23 cellular contexts compared by ENCODE assay signal in genomic region chr17:33749171-33749570, GRCh38.
DNase-seq lines count a peak whose midpoint lies in the region; ATAC-seq, FAIRE-seq and TF ChIP-seq lines count a peak whose summit lies in the region.
"Had no signal": no experiment of that assay in that cellular context is flagged by ENCODE, and none has a peak within 500 bp of the region (broad histone marks: within the 10 kb centered on the region; RNA-seq: fewer than 3 reads in every experiment).

No MANE protein-coding gene starts in this region.

- H4K8ac ChIP-seq in H1 (ENCODE audit: extremely low read depth, insufficient read depth, low read length) (no peak overlapping the region), neuronal stem cell (ENCODE audit: low read depth, low read length) (no peak overlapping the region), H9 (replicated peaks; ENCODE audit: insufficient read length, low read depth, low read length) (no peak overlapping the region)

- no peaks in the 10 kb centered on the region for H3K36me3 Mint-ChIP-seq in H9 (ENCODE audit: insufficient read depth in 1 of 3, low read depth in 3 of 3)
- H3K36me3 Mint-ChIP-seq: CD14-positive monocyte; CD8-positive, alpha-beta memory T cell had no signal

- no peaks in the 10 kb centered on the region for H3K36me3 ChIP-seq in BLaER1
- no peaks in the 10 kb centered on the region for H3K36me3 ChIP-seq in H1 (ENCODE audit: control insufficient read depth in 2 of 4, insufficient read depth in 4 of 4, low read length in 3 of 4)
- no peaks in the 10 kb centered on the region for H3K36me3 ChIP-seq in neuronal stem cell (replicated peaks in 1 of 2; ENCODE audit: control insufficient read depth in 2 of 2, insufficient read depth in 2 of 2, low read length in 2 of 2)
- H3K36me3 ChIP-seq: BE2C had no signal

- peak overlapping the region; percentile 46; the same call in 1 of the 2 replicates for H2BK15ac ChIP-seq in H1 (ENCODE audit: low read length)
- H2BK15ac ChIP-seq in neuronal stem cell (ENCODE audit: low read length), result no peak overlapping the region
- no peak overlapping the region for H2BK15ac ChIP-seq in H9 (ENCODE audit: low read depth, low read length)

- no peaks in the 10 kb centered on the region for H3K79me2 ChIP-seq in H1 (ENCODE audit: control insufficient read depth in 1 of 2, insufficient read depth in 2 of 2, low read length in 2 of 2)
- H3K79me2 ChIP-seq in H9 (ENCODE audit: insufficient read depth, low read length), result no peaks in the 10 kb centered on the region

- TF ChIP-seq RAD21 in H1 (IDR thresholded peaks at IDR 0.05 in 1 of 2, conservative IDR thresholded peaks at IDR 0.05 in 1 of 2; ENCODE audit: low read depth in 2 of 2, low read length in 2 of 2), result no peak

- no peak overlapping the region for H3K4ac ChIP-seq in H1 (replicated peaks; ENCODE audit: insufficient read length, low read depth, low read length)
- H3K4ac ChIP-seq in neuronal stem cell (ENCODE audit: low read length), result no peak overlapping the region
- no peak overlapping the region for H3K4ac ChIP-seq in H9 (ENCODE audit: low read depth, low read length)

- TF ChIP-seq CTCF in H1 (IDR thresholded peaks at IDR 0.05; ENCODE audit: control extremely low read depth in 1 of 3, insufficient read depth in 1 of 3, low read depth in 1 of 3, low read length in 3 of 3) (no peak), H9 (conservative IDR thresholded peaks at IDR 0.05) (no peak)

- no peak for TF ChIP-seq POLR2A in H1 (IDR thresholded peaks at IDR 0.05; ENCODE audit: control extremely low read depth in 1 of 2, low read depth in 2 of 2, low read length in 2 of 2)

- TF ChIP-seq EP300 in H1 (IDR thresholded peaks at IDR 0.05; ENCODE audit: borderline replicate concordance in 1 of 2, low read depth in 2 of 2, low read length in 2 of 2), result no peak

- FAIRE-seq in H1 (lab: Jason Lieb, UNC), result no peak
- FAIRE-seq: A549, G401.6, GM12892, H54 had no signal

- H4K20me1 ChIP-seq in BLaER1 (no peaks in the 10 kb centered on the region), H1 (replicated peaks in 1 of 2; ENCODE audit: control insufficient read depth in 1 of 2, insufficient read depth in 2 of 2, low read length in 2 of 2) (no peaks in the 10 kb centered on the region), H9 (ENCODE audit: control insufficient read depth, insufficient read depth, insufficient read length) (no peaks in the 10 kb centered on the region)

- H2AK5ac ChIP-seq in H1 (ENCODE audit: low read depth, low read length) (0 out of 2 replicates have a peak overlapping the region, but pooled peaks have one; percentile 25), neuronal stem cell (ENCODE audit: low read depth, low read length) (peak overlapping the region; percentile 26), H9 (ENCODE audit: insufficient read length, low read length) (no peak overlapping the region)

- H3K79me1 ChIP-seq in H1 (ENCODE audit: low read depth, low read length), result no peaks in the 10 kb centered on the region
- no peaks in the 10 kb centered on the region for H3K79me1 ChIP-seq in neuronal stem cell (ENCODE audit: low read depth, low read length)
- H3K79me1 ChIP-seq in H9 (ENCODE audit: insufficient read depth, low read depth, low read length, poor library complexity, severe bottlenecking), result no peaks in the 10 kb centered on the region

- H3K4me3 ChIP-seq in BLaER1, result no peak overlapping the region
- no peak overlapping the region for H3K4me3 ChIP-seq in H1 (ENCODE audit: extremely low read depth in 1 of 4, insufficient read depth in 2 of 4, low read depth in 3 of 4, low read length in 4 of 4)
- no peak overlapping the region for H3K4me3 ChIP-seq in neuronal stem cell (ENCODE audit: low read length in 2 of 2)
- H3K4me3 ChIP-seq: A549, GM23338 had no signal

- H3K14ac ChIP-seq in H1 (ENCODE audit: insufficient read length) (no peak overlapping the region), neuronal stem cell (ENCODE audit: low read length) (no peak overlapping the region), H9 (ENCODE audit: insufficient read depth, low read length) (no peak overlapping the region)

- H3K9me3 ChIP-seq in BLaER1, result no peaks in the 10 kb centered on the region
- no peaks in the 10 kb centered on the region for H3K9me3 ChIP-seq in H1 (ENCODE audit: insufficient read depth in 2 of 2, low read depth in 1 of 2, low read length in 1 of 2)
- no peaks in the 10 kb centered on the region for H3K9me3 ChIP-seq in neuronal stem cell (replicated peaks in 1 of 2; ENCODE audit: control insufficient read depth in 2 of 2, insufficient read depth in 1 of 2, low read depth in 1 of 2, low read length in 2 of 2)
- no peaks in the 10 kb centered on the region for H3K9me3 ChIP-seq in H9 (ENCODE audit: control insufficient read depth, low read depth, low read length)
- H3K9me3 ChIP-seq: A549, BE2C had no signal

- H3K27ac ChIP-seq in BLaER1, result no peak overlapping the region
- H3K27ac ChIP-seq in H1 (ENCODE audit: low read depth, low read length), result no peak overlapping the region
- no peak overlapping the region for H3K27ac ChIP-seq in neuronal stem cell (replicated peaks; ENCODE audit: low read length)
- H3K27ac ChIP-seq in H9 (ENCODE audit: insufficient read length, low read depth, low read length), result no peak overlapping the region
- H3K27ac ChIP-seq: A549 had no signal

- H3K9me3 Mint-ChIP-seq in H9, result peaks cover 0 to 2% of the 10 kb centered on the region in 2 experiments; a peak in 3 of 5 replicates
- H3K9me3 Mint-ChIP-seq: CD4-positive, alpha-beta T cell; CD8-positive, alpha-beta memory T cell; GM23338 had no signal

- H2AFZ ChIP-seq in H1 (ENCODE audit: low read length) (no peak overlapping the region), neuronal stem cell (ENCODE audit: low read length) (no peak overlapping the region), H9 (ENCODE audit: low read length) (no peak overlapping the region)
- H2AFZ ChIP-seq: GM23338 had no signal

- POLR2A ChIA-PET in H1 (lab: Charles Lee; ENCODE audit: partially characterized antibody), result interaction anchor here (1.0 kb wide), 1 partner anchor 271 kb away, joined by 3 read pairs; no protein-coding TSS in a partner anchor

- H2BK20ac ChIP-seq in H1 (ENCODE audit: low read length) (no peak overlapping the region), H9 (ENCODE audit: low read depth, low read length, poor library complexity, severe bottlenecking) (no peak overlapping the region)

- peak overlapping the region; percentile 88; the same call in 1 of the 2 replicates for H2BK12ac ChIP-seq in H1 (ENCODE audit: low read depth, low read length)
- H2BK12ac ChIP-seq in neuronal stem cell (ENCODE audit: low read length), result no peak overlapping the region
- no peak overlapping the region for H2BK12ac ChIP-seq in H9 (ENCODE audit: insufficient read length, low read depth, low read length)

- WGBS in H1 (ENCODE audit: extremely low coverage in 1 of 2, insufficient coverage in 1 of 2, insufficient read length in 1 of 2, insufficient replicate concordance in 2 of 2, low coverage in 1 of 2, low lambda C conversion rate in 2 of 2, missing lambda C conversion rate in 1 of 2), 2 experiments, result 83% methylated on average over 6 of the region's 6 CpGs; no CpG with 5 or more reads in 1 of the 2 experiments
- no CpG with 5 or more reads among the region's 6 CpGs for WGBS in neuronal stem cell (ENCODE audit: extremely low coverage in 2 of 2, insufficient read length in 2 of 2, insufficient replicate concordance in 1 of 2), 2 donors
- WGBS in H9 (ENCODE audit: extremely low coverage, insufficient read length, low lambda C conversion rate), result no CpG with 5 or more reads among the region's 6 CpGs

- H3K27me3 ChIP-seq in BLaER1 (no peaks in the 10 kb centered on the region), H1 (replicated peaks in 1 of 4; ENCODE audit: control insufficient read depth in 3 of 4, extremely low read depth in 1 of 4, insufficient read depth in 3 of 4, low read length in 3 of 4) (peaks cover 5 to 23% (median 16%) of the 10 kb centered on the region in 4 experiments), neuronal stem cell (ENCODE audit: control insufficient read depth in 3 of 3, insufficient read depth in 3 of 3, low read depth in 1 of 3, low read length in 3 of 3) (no peaks in the 10 kb centered on the region), H9 (ENCODE audit: insufficient read depth, low read length) (peaks cover 12% of the 10 kb centered on the region; the same call in 1 of the 2 replicates)

- H3K9ac ChIP-seq in BLaER1 (no peak overlapping the region), H1 (replicated peaks in 1 of 4; ENCODE audit: extremely low read depth in 1 of 4, low read depth in 3 of 4, low read length in 3 of 4) (no peak overlapping the region), neuronal stem cell (ENCODE audit: low read depth, low read length, poor library complexity) (no peak overlapping the region), H9 (ENCODE audit: extremely low read depth, insufficient read length, low read length) (no peak overlapping the region)

- H3T11ph ChIP-seq in H9 (ENCODE audit: low read length), result no peak overlapping the region

- H3K56ac ChIP-seq in H1 (replicated peaks; ENCODE audit: insufficient read length, low read depth, low read length) (no peak overlapping the region), H9 (ENCODE audit: insufficient read length, low read depth, low read length) (no peak overlapping the region)

- H3K4me2 ChIP-seq in BLaER1, result peak overlapping the region; percentile 16; the same call in 1 of the 2 replicates
- no peak overlapping the region for H3K4me2 ChIP-seq in H1 (ENCODE audit: insufficient read depth in 1 of 2, low read depth in 2 of 2, low read length in 2 of 2)
- no peak overlapping the region for H3K4me2 ChIP-seq in neuronal stem cell (ENCODE audit: insufficient read depth, low read length, poor library complexity, severe bottlenecking)
- H3K4me2 ChIP-seq in H9 (ENCODE audit: insufficient read depth, insufficient read length, low read length), result no peak overlapping the region
- H3K4me2 ChIP-seq: A549, GM23338 had no signal

- peak overlapping the region; percentile 31; the same call in 1 of the 2 replicates for H2BK5ac ChIP-seq in H1 (ENCODE audit: low read depth, low read length)
- H2BK5ac ChIP-seq in neuronal stem cell (ENCODE audit: low read length), result no peak overlapping the region
- no peak overlapping the region for H2BK5ac ChIP-seq in H9 (ENCODE audit: insufficient read length, low read length)

- H2BK120ac ChIP-seq in H1 (replicated peaks; ENCODE audit: low read depth, low read length), result no peak overlapping the region
- no peak overlapping the region for H2BK120ac ChIP-seq in neuronal stem cell (ENCODE audit: low read depth, low read length)
- H2BK120ac ChIP-seq in H9 (ENCODE audit: low read depth, low read length, poor library complexity, severe bottlenecking), result no peak overlapping the region

- H3K27me3 Mint-ChIP-seq in H9 (ENCODE audit: low read depth), result peaks cover 66% of the 10 kb centered on the region

- no peak for ATAC-seq in GM18858 (IDR thresholded peaks at IDR 0.05; ENCODE audit: unreplicated experiment)
- ATAC-seq: A549, GM23338 had no signal

- H4K5ac ChIP-seq in H1 (ENCODE audit: insufficient read length, low read depth, low read length) (no peak overlapping the region), H9 (ENCODE audit: insufficient read length, low read depth, low read length) (no peak overlapping the region)

- H3K4me3 Mint-ChIP-seq in H9, result peak overlapping the region in 1 of 2 experiments; percentile 13; a peak in 1 of 5 replicates
- H3K4me3 Mint-ChIP-seq: CD14-positive monocyte; CD4-positive, alpha-beta T cell; CD8-positive, alpha-beta memory T cell; GM23338 had no signal

- H3K4me1 ChIP-seq in BLaER1 (peaks cover 9% of the 10 kb centered on the region), H1 (replicated peaks in 1 of 4; ENCODE audit: control insufficient read depth in 3 of 4, insufficient read depth in 4 of 4, low read length in 3 of 4) (peaks cover 5 to 13% (median 8%) of the 10 kb centered on the region in 4 experiments), neuronal stem cell (ENCODE audit: control insufficient read depth in 2 of 2, insufficient read depth in 1 of 2, low read depth in 1 of 2, low read length in 2 of 2) (peaks cover 0 to 7% of the 10 kb centered on the region in 2 donors), H9 (ENCODE audit: insufficient read depth, low read length) (no peaks in the 10 kb centered on the region; the same call in 1 of the 2 replicates)
- H3K4me1 ChIP-seq: A549, BE2C had no signal

- CTCF ChIA-PET in H1 (lab: Charles Lee; ENCODE audit: partially characterized antibody), result interaction anchor here (1.0 to 4.7 kb wide), 5 partner anchors 12 to 397 kb away, joined by 3 to 52 read pairs (median 4); no protein-coding TSS in a partner anchor

- no peak overlapping the region for H3K27ac Mint-ChIP-seq in H9
- H3K27ac Mint-ChIP-seq: CD14-positive monocyte; CD4-positive, alpha-beta T cell; CD8-positive, alpha-beta memory T cell; GM23338 had no signal

- peaks cover 34 to 35% of the 10 kb centered on the region in 2 experiments for H3K4me1 Mint-ChIP-seq in H9

- DNase-seq in H1 (ENCODE audit: low read depth in 1 of 2, low spot score in 2 of 2) (no peak), neuronal stem cell (ENCODE audit: low spot score) (no peak), H9 (no peak), COLO829 (ENCODE audit: low spot score) (no peak)
- DNase-seq: 8988T; ACHN; AML-193; BE2C; Calu3; CD4-positive, alpha-beta T cell; CD8-positive, alpha-beta memory T cell; COR-L47; DMS153; DND-41; HCEC 1CT had no signal

- no peak overlapping the region for H4K91ac ChIP-seq in H1 (replicated peaks; ENCODE audit: insufficient read length, low read length)
- no peak overlapping the region for H4K91ac ChIP-seq in neuronal stem cell (ENCODE audit: low read depth, low read length, poor library complexity)
- no peak overlapping the region for H4K91ac ChIP-seq in H9 (ENCODE audit: insufficient read length, low read depth, low read length)

- H3K23ac ChIP-seq in H1 (ENCODE audit: insufficient read length), result no peak overlapping the region
- H3K23ac ChIP-seq in neuronal stem cell (ENCODE audit: low read depth, low read length, poor library complexity), result no peak overlapping the region
- no peak overlapping the region for H3K23ac ChIP-seq in H9 (ENCODE audit: insufficient read length, low read depth, low read length)

- H3K18ac ChIP-seq in H1 (ENCODE audit: extremely low read depth, low read length), result peak overlapping the region; percentile 43; the same call in 1 of the 2 replicates
- H3K18ac ChIP-seq in neuronal stem cell (ENCODE audit: low read length), result peak overlapping the region; percentile 41
- H3K18ac ChIP-seq in H9 (ENCODE audit: insufficient read length, low read depth, low read length), result no peak overlapping the region

- no peaks in the 10 kb centered on the region for H3K23me2 ChIP-seq in H1 (ENCODE audit: low read depth, low read length)
- peaks cover 3% of the 10 kb centered on the region for H3K23me2 ChIP-seq in H9 (ENCODE audit: insufficient read length, low read depth, low read length, poor library complexity, severe bottlenecking)
